ENCODE assay signal across 29 cellular contexts in the genomic region with DNA sequence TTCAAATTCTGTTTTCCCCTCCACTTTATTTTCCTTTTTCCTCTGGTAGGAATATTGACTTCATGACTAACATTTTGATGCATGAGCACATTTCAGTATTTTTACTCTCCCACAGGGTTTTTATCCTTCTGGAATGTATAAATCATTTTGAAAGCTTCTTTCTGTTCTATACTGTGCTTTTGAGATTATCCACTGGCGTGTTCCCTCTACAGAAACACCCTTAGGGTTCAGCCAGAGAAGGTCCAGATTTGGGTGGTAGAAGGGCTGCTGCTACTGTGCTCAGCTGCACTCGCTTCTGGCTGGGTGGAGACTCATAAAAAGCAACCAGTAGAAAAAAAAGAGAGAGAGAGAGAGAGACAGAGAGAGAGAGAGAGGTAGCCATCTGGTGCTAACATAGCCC. TPM values are rescaled to one million over a fixed set of nuclear protein-coding genes. Genes with fewer than 3 reads are reported as not detected.
DNase-seq lines count a peak whose midpoint lies in the region; FAIRE-seq and TF ChIP-seq lines count a peak whose summit lies in the region.
"Had no signal": no experiment of that assay in that cellular context is flagged by ENCODE, and none has a peak within 500 bp of the region (broad histone marks: within the 10 kb centered on the region; RNA-seq: fewer than 3 reads in every experiment).

No MANE protein-coding gene starts in this region.

- H2AFZ ChIP-seq in endothelial cell of umbilical vein (ENCODE audit: low read depth, low read length) = peak overlapping the region; percentile 74
- H2AFZ ChIP-seq: hepatocyte had no signal

- H3K4me2 ChIP-seq in endothelial cell of umbilical vein (ENCODE audit: insufficient read depth, low read length) = no peak overlapping the region
- H3K4me2 ChIP-seq: hepatocyte had no signal

- CTCF ChIA-PET in endothelial cell of umbilical vein (lab: Charles Lee) = interaction anchor here (1.6 kb wide), 1 partner anchor 181 kb away, joined by 3 read pairs; no protein-coding TSS in a partner anchor

- no peaks in the 10 kb centered on the region for H3K9me1 ChIP-seq in endothelial cell of umbilical vein (replicated peaks; ENCODE audit: control insufficient read depth, extremely low read depth, insufficient read depth, low read length)

- H3K9ac ChIP-seq in endothelial cell of umbilical vein (replicated peaks; ENCODE audit: extremely low read depth, insufficient read depth, low read length) = peak overlapping the region; percentile 8

- POLR2A ChIA-PET in endothelial cell of umbilical vein (lab: Charles Lee) = interaction anchor here (1.3 kb wide), 1 partner anchor 84 kb away, joined by 4 read pairs; no protein-coding TSS in a partner anchor

- no peaks in the 10 kb centered on the region for H3K36me3 ChIP-seq in endothelial cell of umbilical vein (ENCODE audit: control insufficient read depth in 2 of 2, extremely low read depth in 1 of 2, insufficient read depth in 2 of 2, low read length in 2 of 2)
- H3K36me3 ChIP-seq: stomach, tibial artery had no signal

- no peak for TF ChIP-seq POLR2A in endothelial cell of umbilical vein (IDR thresholded peaks at IDR 0.05; ENCODE audit: low read depth, low read length)
- TF ChIP-seq POLR2A in GM12891 (IDR thresholded peaks at IDR 0.05; ENCODE audit: low read depth, low read length) = no peak

- H3K79me2 ChIP-seq in endothelial cell of umbilical vein (ENCODE audit: control insufficient read depth, insufficient read depth, low read length) = no peaks in the 10 kb centered on the region
- H3K79me2 ChIP-seq: hepatocyte had no signal

- DNase-seq in EL = peak; percentile 71
- DNase-seq in RPMI7951 (ENCODE audit: low read depth) = peak; percentile 4
- no peak for DNase-seq in endothelial cell of umbilical vein (ENCODE audit: low read depth, low spot score)
- no peak for DNase-seq in osteocyte (ENCODE audit: extremely low spot score, unreplicated experiment)
- no peak for DNase-seq in SKM-1 (lab: John Stamatoyannopoulos, UW; ENCODE audit: unreplicated experiment)
- DNase-seq in NK-92 treated with Interleukin-12 subunit alpha and Interleukin-12 subunit beta, amount 100 ng/mL, for 24 hours (lab: John Stamatoyannopoulos, UW) = no peak
- no peak for DNase-seq in GM12891 (ENCODE audit: insufficient read length, low spot score)
- DNase-seq: activated CD4-positive, alpha-beta T cell treated with anti-CD3 and anti-CD28 coated beads for 48 hours; activated naive CD4-positive, alpha-beta T cell treated with anti-CD3 and anti-CD28 coated beads, Interleukin-2, amount 10 ng/mL, durations not matched to agents 7 days and 5 days; activated T-cell treated with anti-CD3 and anti-CD28 coated beads, Interleukin-2, amount 50 U/mL, for 48 hours; AML-193; CD8-positive, alpha-beta T cell; effector CD8-positive, alpha-beta T cell; GF-D8; mucosa of descending colon; NCI-H1694 treated with DMSO at 0.1 percent for 48 hours; NCI-H69; nephron progenitor cell; posterior cingulate gyrus; stomach; tibial artery had no signal

- H4K20me1 ChIP-seq in endothelial cell of umbilical vein (replicated peaks; ENCODE audit: control insufficient read depth, extremely low read depth, insufficient read depth, low read length) = no peaks in the 10 kb centered on the region

- TF ChIP-seq CTCF in endothelial cell of umbilical vein (IDR thresholded peaks at IDR 0.05; ENCODE audit: extremely low read depth in 1 of 2, insufficient read depth in 1 of 2, low read depth in 1 of 2, low read length in 2 of 2) (no peak), osteocyte (IDR thresholded peaks at IDR 0.05) (no peak)

- H3K4me3 Mint-ChIP-seq in osteocyte (ENCODE audit: unreplicated experiment) = no peak overlapping the region
- H3K4me3 Mint-ChIP-seq: activated naive CD4-positive, alpha-beta T cell treated with anti-CD3 and anti-CD28 coated beads, Interleukin-2, amount 10 ng/mL, durations not matched to agents 7 days and 5 days; CD8-positive, alpha-beta T cell; nephron progenitor cell had no signal

- intact Hi-C loops in endothelial cell of umbilical vein (cut with micrococcal nuclease) = loop anchor here (2.0 to 10.0 kb wide), 2 partner anchors 434 to 580 kb away; no protein-coding TSS in a partner anchor

- H3K4me3 ChIP-seq in endothelial cell of umbilical vein (replicated peaks in 1 of 3; ENCODE audit: insufficient read depth in 1 of 3, low read depth in 1 of 3, low read length in 3 of 3) = no peak overlapping the region
- H3K4me3 ChIP-seq: hepatocyte, mucosa of descending colon, stomach, tibial artery had no signal

- H3K27ac ChIP-seq in endothelial cell of umbilical vein (ENCODE audit: insufficient read depth, low read depth, low read length) = peak overlapping the region; percentile 69
- H3K27ac ChIP-seq: hepatocyte, RWPE1, stomach, tibial artery had no signal

- peaks cover 50% of the 10 kb centered on the region for H3K4me1 Mint-ChIP-seq in osteocyte (ENCODE audit: unreplicated experiment)
- H3K4me1 Mint-ChIP-seq: activated naive CD4-positive, alpha-beta T cell treated with anti-CD3 and anti-CD28 coated beads, Interleukin-2, amount 10 ng/mL, durations not matched to agents 7 days and 5 days; nephron progenitor cell had no signal

- BruUV-seq in endothelial cell of umbilical vein (replicated peaks; lab: Mats Ljungman, UMichigan) = no TSS peak

- no peaks in the 10 kb centered on the region for H3K9me3 ChIP-seq in endothelial cell of umbilical vein (replicated peaks; ENCODE audit: control insufficient read depth, insufficient read depth, low read length)
- H3K9me3 ChIP-seq: mucosa of descending colon, stomach, tibial artery had no signal

- H3K4me1 ChIP-seq in endothelial cell of umbilical vein (ENCODE audit: control insufficient read depth, extremely low read depth, insufficient read depth, low read length) = peaks cover 40% of the 10 kb centered on the region
- H3K4me1 ChIP-seq: stomach, tibial artery had no signal

- no peaks in the 10 kb centered on the region for H3K36me3 Mint-ChIP-seq in osteocyte (ENCODE audit: unreplicated experiment)
- H3K36me3 Mint-ChIP-seq: activated naive CD4-positive, alpha-beta T cell treated with anti-CD3 and anti-CD28 coated beads, Interleukin-2, amount 10 ng/mL, durations not matched to agents 7 days and 5 days; CD8-positive, alpha-beta T cell had no signal

- FAIRE-seq in endothelial cell of umbilical vein (lab: Jason Lieb, UNC) (no peak), GM12891 (lab: Jason Lieb, UNC) (no peak)
- FAIRE-seq: frontal cortex, H1 had no signal

- H3K27me3 ChIP-seq in endothelial cell of umbilical vein (ENCODE audit: control insufficient read depth in 2 of 2, insufficient read depth in 2 of 2, low read length in 2 of 2) = no peaks in the 10 kb centered on the region
- H3K27me3 ChIP-seq: hepatocyte, stomach, tibial artery had no signal

- H3K9me3 Mint-ChIP-seq in osteocyte (ENCODE audit: unreplicated experiment) = peaks cover 3% of the 10 kb centered on the region
- H3K9me3 Mint-ChIP-seq: activated naive CD4-positive, alpha-beta T cell treated with anti-CD3 and anti-CD28 coated beads, Interleukin-2, amount 10 ng/mL, durations not matched to agents 7 days and 5 days; CD8-positive, alpha-beta T cell had no signal

- dilution Hi-C loops in endothelial cell of umbilical vein (cut with MboI; ENCODE audit: extremely low pct_ligation_motif_present, low sequenced_read_pairs) = no loop called here

- peak overlapping the region; percentile 76 for H3K27ac Mint-ChIP-seq in osteocyte (ENCODE audit: unreplicated experiment)
- H3K27ac Mint-ChIP-seq: activated naive CD4-positive, alpha-beta T cell treated with anti-CD3 and anti-CD28 coated beads, Interleukin-2, amount 10 ng/mL, durations not matched to agents 7 days and 5 days; CD8-positive, alpha-beta T cell; nephron progenitor cell had no signal

- no peaks in the 10 kb centered on the region for H3K27me3 Mint-ChIP-seq in osteocyte (ENCODE audit: unreplicated experiment)

TF ChIP-seq in endothelial cell of umbilical vein, 7 proteins besides CTCF, POLR2A, EP300 and RAD21 (continues in another document):
- TF ChIP-seq, protein P1, sequence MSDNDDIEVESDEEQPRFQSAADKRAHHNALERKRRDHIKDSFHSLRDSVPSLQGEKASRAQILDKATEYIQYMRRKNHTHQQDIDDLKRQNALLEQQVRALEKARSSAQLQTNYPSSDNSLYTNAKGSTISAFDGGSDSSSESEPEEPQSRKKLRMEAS (IDR thresholded peaks at IDR 0.05; ENCODE audit: insufficient read depth, insufficient read length) = no peak
- TF ChIP-seq FOS (IDR thresholded peaks at IDR 0.05; ENCODE audit: borderline replicate concordance, insufficient read depth, low read length) = no peak

TF ChIP-seq in GM12891, 5 proteins besides CTCF, POLR2A, EP300 and RAD21:
- no peak for TF ChIP-seq PAX5 (IDR thresholded peaks at IDR 0.05; ENCODE audit: insufficient read depth, low read length, severe bottlenecking)
- TF ChIP-seq POU2F2 (IDR thresholded peaks at IDR 0.05; ENCODE audit: low read depth, low read length) = no peak
- no peak for TF ChIP-seq POLR2AphosphoS5 (IDR thresholded peaks at IDR 0.05; ENCODE audit: low read depth, low read length)

RNA-seq across cellular contexts. Expression of a gene that starts 7.0 kb away (rescaled TPM):
- total RNA-seq in RPMI7951 (2014; rRNA removed; shearing (Covaris generic)) = not detected in 2 replicates
- total RNA-seq in endothelial cell of umbilical vein = not detected in 2 replicates
- not detected in 2 replicates for polyA plus RNA-seq in endothelial cell of umbilical vein
- polyA plus RNA-seq in endothelial cell of umbilical vein (2011; cell fraction: cytosol; rRNA removed) = not detected in 2 replicates
- polyA plus RNA-seq in endothelial cell of umbilical vein (2011; cell fraction: nucleus; rRNA removed) = not detected in 2 replicates
- not detected in 2 replicates for polyA plus RNA-seq in endothelial cell of umbilical vein (2012)
- polyA minus RNA-seq in endothelial cell of umbilical vein = not detected in 2 replicates
- polyA minus RNA-seq in endothelial cell of umbilical vein (2011; cell fraction: cytosol; rRNA and poly(A)+ RNA removed) = not detected
- polyA minus RNA-seq in endothelial cell of umbilical vein (2011; cell fraction: nucleus; rRNA and poly(A)+ RNA removed) = not detected in 2 replicates
- total RNA-seq in osteocyte = not detected in 2 replicates
- not detected for polyA plus RNA-seq in GM12891 (2012; ENCODE audit: low read depth, missing spikeins)
- total RNA-seq: CD8-positive, alpha-beta T cell; frontal cortex; H1; hepatocyte; lower leg skin; mucosa of descending colon; sciatic nerve; stomach; T-helper 2 cell treated with Interferon-gamma antibody and Interleukin-4, amounts not matched to agents 100 ng/mL and 5 ng/mL, for 36 hours had no signal
- polyA plus RNA-seq: esophagus, H1, stomach had no signal

RNA-seq across cellular contexts. Expression of a gene that starts 58.8 kb away (rescaled TPM):
- not detected in 2 replicates for total RNA-seq in RPMI7951 (2014; rRNA removed; shearing (Covaris generic))
- total RNA-seq in endothelial cell of umbilical vein = not detected in 2 replicates
- not detected in 2 replicates for polyA plus RNA-seq in endothelial cell of umbilical vein
- not detected in 2 replicates for polyA plus RNA-seq in endothelial cell of umbilical vein (2011; cell fraction: cytosol; rRNA removed)
- polyA plus RNA-seq in endothelial cell of umbilical vein (2011; cell fraction: nucleus; rRNA removed) = not detected in 2 replicates
- not detected in 2 replicates for polyA plus RNA-seq in endothelial cell of umbilical vein (2012)
- not detected in 2 replicates for polyA minus RNA-seq in endothelial cell of umbilical vein
- polyA minus RNA-seq in endothelial cell of umbilical vein (2011; cell fraction: cytosol; rRNA and poly(A)+ RNA removed) = not detected
- not detected in 2 replicates for polyA minus RNA-seq in endothelial cell of umbilical vein (2011; cell fraction: nucleus; rRNA and poly(A)+ RNA removed)
- total RNA-seq in osteocyte = not detected in 2 replicates
- polyA plus RNA-seq in GM12891 (2012; ENCODE audit: low read depth, missing spikeins) = not detected
- total RNA-seq: CD8-positive, alpha-beta T cell; frontal cortex; H1; hepatocyte; lower leg skin; mucosa of descending colon; sciatic nerve; stomach; T-helper 2 cell treated with Interferon-gamma antibody and Interleukin-4, amounts not matched to agents 100 ng/mL and 5 ng/mL, for 36 hours had no signal
- polyA plus RNA-seq: esophagus, H1, hepatocyte, stomach had no signal

Comparison
In these comparisons a context has a peak if more than half of its experiments do, and no peak if none do; other contexts are left out.
1. DNase-seq: peak in EL (single experiment) and RPMI7951 (single experiment); none in endothelial cell of umbilical vein (single experiment), osteocyte (single experiment), SKM-1 (single experiment), NK-92 treated with Interleukin-12 subunit alpha and Interleukin-12 subunit beta, amount 100 ng/mL, for 24 hours (single experiment) and GM12891 (single experiment).